Comparison of ENCODE assay signal across 9 cellular contexts in the genomic region with DNA sequence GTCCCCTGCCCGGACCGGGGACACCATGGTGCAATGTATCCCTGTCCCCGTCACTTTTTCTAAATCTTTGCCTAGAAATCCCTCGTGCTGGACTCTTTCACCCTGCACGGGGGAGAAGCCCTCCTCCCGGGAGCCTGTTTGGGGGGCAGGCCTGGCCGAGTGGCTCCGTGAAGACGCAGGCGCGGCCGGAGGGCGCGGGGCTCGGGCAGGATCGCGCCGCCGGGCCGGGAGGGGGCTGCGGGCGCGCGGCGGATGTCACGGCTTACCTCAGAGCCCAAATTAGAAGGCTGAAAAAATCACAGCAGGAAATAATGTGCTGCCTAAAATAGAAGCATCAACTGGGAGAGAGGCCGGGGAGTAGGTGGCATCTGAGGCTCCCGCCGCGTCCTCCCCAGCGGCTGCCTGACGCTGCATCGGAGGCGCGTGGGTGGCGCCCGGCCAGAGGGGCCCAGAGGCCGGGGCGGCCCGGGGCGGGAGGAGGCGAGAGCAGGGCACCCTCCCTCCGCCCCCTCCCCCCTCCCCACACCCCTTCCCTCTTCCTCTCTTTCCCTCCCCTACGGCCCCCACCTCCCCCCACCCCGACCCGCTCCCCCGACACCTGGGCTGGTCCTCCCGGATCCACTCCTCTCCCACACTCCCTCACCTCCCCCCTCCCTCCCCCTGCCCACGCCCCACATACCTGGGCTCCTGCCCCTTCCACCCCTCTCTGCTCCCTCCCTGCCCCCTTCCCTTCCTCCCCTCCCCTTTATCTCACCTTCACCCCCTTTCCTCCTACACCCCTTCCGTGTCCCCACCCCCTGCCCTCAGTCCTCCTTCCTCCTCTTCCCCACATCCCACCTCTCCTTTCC. TPM values are rescaled to one million over a fixed set of nuclear protein-coding genes. Genes with fewer than 3 reads are reported as not detected.
A peak's percentile ranks its signal among the peaks of the same experiment; 100 is the strongest.
DNase-seq lines count a peak whose midpoint lies in the region; ATAC-seq, FAIRE-seq and TF ChIP-seq lines count a peak whose summit lies in the region.
"Had no signal": no experiment of that assay in that cellular context is flagged by ENCODE, and none has a peak within 500 bp of the region (broad histone marks: within the 10 kb centered on the region; RNA-seq: fewer than 3 reads in every experiment).

No MANE protein-coding gene starts in this region.

- no peaks in the 10 kb centered on the region; the same call in 1 of the 2 replicates for H3F3A ChIP-seq in GM23338 (replicated peaks; ENCODE audit: low read depth)

- no peak for FAIRE-seq in small intestine (lab: Jason Lieb, UNC)

- WGBS in small intestine, 3 donors, result 2 to 3% (median 2%) methylated on average over 42 to 49 of the region's 50 CpGs

- no peaks in the 10 kb centered on the region for H3K79me2 ChIP-seq in GM23338 (replicated peaks; ENCODE audit: insufficient read depth)

- TF ChIP-seq CTCF in GM23338 (conservative IDR thresholded peaks at IDR 0.05; ENCODE audit: low read depth in 2 of 2) (no peak), left lung (IDR thresholded peaks at IDR 0.05) (no peak)

- DNase-seq in GM23338 (ENCODE audit: low spot score) (peak; percentile 76), SW480 (ENCODE audit: low spot score) (peak; percentile 76), left lung (peak in 1 of 2 donors; percentile 76), NCI-H510A (lab: John Stamatoyannopoulos, UW) (no peak), small intestine (no peak)
- DNase-seq in stimulated activated CD8-positive, alpha-beta memory T cell treated with anti-CD3 and anti-CD28 coated beads, Interleukin-12 subunit alpha, Interleukin-12 subunit beta, amount 100 ng/mL, for 4 hours (ENCODE audit: low read depth), result peak; percentile 20

- H3K27me3 ChIP-seq in GM23338 (ENCODE audit: insufficient read depth) (peaks cover 26% of the 10 kb centered on the region; the same call in 1 of the 2 replicates), left lung (peaks cover 0 to 34% of the 10 kb centered on the region in 2 donors), small intestine (ENCODE audit: control insufficient read depth in 2 of 2, insufficient read depth in 2 of 2, low read length in 2 of 2) (no peaks in the 10 kb centered on the region)

- no peak overlapping the region for H3K27ac ChIP-seq in GM23338 (ENCODE audit: low read depth)
- peak overlapping the region; percentile 54 for H3K27ac ChIP-seq in cingulate gyrus (ENCODE audit: low read depth, low read length)
- peak overlapping the region; percentile 34 to 45 for H3K27ac ChIP-seq in left lung
- no peak overlapping the region for H3K27ac ChIP-seq in small intestine (ENCODE audit: low read depth in 1 of 2, low read length in 1 of 2)
- H3K27ac ChIP-seq: SK-N-MC had no signal

- H3K4me1 ChIP-seq in GM23338 (ENCODE audit: insufficient read depth) (0 out of 2 replicates have a peak, but pooled peaks cover 7% of the 10 kb centered on the region), left lung (peaks cover 16 to 40% of the 10 kb centered on the region in 2 donors), small intestine (ENCODE audit: control insufficient read depth in 2 of 2, insufficient read depth in 1 of 2, low read depth in 1 of 2, low read length in 1 of 2) (peaks cover 0 to 2% of the 10 kb centered on the region in 2 donors)

- H2AFZ ChIP-seq in GM23338, result peak overlapping the region; percentile 98

- no peaks in the 10 kb centered on the region; the same call in 2 of the 3 replicates for H3K36me3 Mint-ChIP-seq in GM23338 (ENCODE audit: low read depth)

- no peak overlapping the region for H3K27ac Mint-ChIP-seq in GM23338

- H3K27me3 Mint-ChIP-seq in GM23338 (ENCODE audit: insufficient read depth, low read depth, poor library complexity), result peaks cover 11% of the 10 kb centered on the region

- H3K9me3 ChIP-seq in left lung (no peaks in the 10 kb centered on the region), small intestine (ENCODE audit: control insufficient read depth, low read depth) (no peaks in the 10 kb centered on the region)

- H3K36me3 ChIP-seq in GM23338 (ENCODE audit: insufficient read depth) (no peaks in the 10 kb centered on the region), left lung (no peaks in the 10 kb centered on the region), small intestine (ENCODE audit: control insufficient read depth in 2 of 2, insufficient read depth in 2 of 2, low read length in 2 of 2) (no peaks in the 10 kb centered on the region)

- H3K4me3 ChIP-seq in GM23338 (peak overlapping the region; percentile 93), left lung (peak overlapping the region; percentile 25 to 37), small intestine (ENCODE audit: low read depth in 1 of 2, low read length in 2 of 2) (peak overlapping the region in 1 of 2 donors; percentile 16)
- H3K4me3 ChIP-seq: SK-N-MC had no signal

- H3K4me3 Mint-ChIP-seq in GM23338, result peak overlapping the region; percentile 86

- intact Hi-C loops in left lung (cut with DNase I), result no loop called here

- H4K20me1 ChIP-seq in GM23338 (replicated peaks; ENCODE audit: insufficient read depth), result no peaks in the 10 kb centered on the region

- peak overlapping the region; percentile 96 for H3K4me2 ChIP-seq in GM23338

- no peaks in the 10 kb centered on the region for H3K9me2 ChIP-seq in GM23338 (ENCODE audit: insufficient read depth)

- peak; percentile 44 for ATAC-seq in GM23338
- peak; percentile 60 for ATAC-seq in left lung
- ATAC-seq in HG02571 (IDR thresholded peaks at IDR 0.05; ENCODE audit: unreplicated experiment), result no peak

- peaks cover 20% of the 10 kb centered on the region for H3K4me1 Mint-ChIP-seq in GM23338

- peaks cover 3% of the 10 kb centered on the region; the same call in 1 of the 3 replicates for H3K9me3 Mint-ChIP-seq in GM23338

TF ChIP-seq in GM23338, 12 proteins besides CTCF, POLR2A, EP300 and RAD21 (continues in another document):
- TF ChIP-seq JUNB (IDR thresholded peaks at IDR 0.05; ENCODE audit: unreplicated experiment) (no peak), ZNF114 (CRISPR knock-in tag; IDR thresholded peaks at IDR 0.05) (no peak), NANOG (IDR thresholded peaks at IDR 0.05; ENCODE audit: borderline replicate concordance) (no peak), STAT1 (IDR thresholded peaks at IDR 0.05; ENCODE audit: unreplicated experiment) (no peak), ZNF331 (CRISPR knock-in tag; IDR thresholded peaks at IDR 0.05; ENCODE audit: low read depth) (no peak)

RNA-seq across cellular contexts. Expression of a gene that starts 51.9 kb away (rescaled TPM):
- 19.0 and 24.3 TPM in 2 replicates for total RNA-seq in GM23338 (2014; rRNA removed; shearing (Covaris generic))
- polyA plus RNA-seq in GM23338 (2016; fragmentation: Nextera tagmentation; extraction: Ambion mirVana), result 25.2 and 29.2 TPM in 2 replicates
- total RNA-seq in left lung, result 10 to 100 TPM; 18.5 to 20.3 TPM
- polyA plus RNA-seq in small intestine, result 10 to 100 TPM; 11.6 to 14.6 (median 12.7) TPM

RNA-seq across cellular contexts. Expression of a gene that starts 52.1 kb away (rescaled TPM):
- 16.5 and 17.7 TPM in 2 replicates for total RNA-seq in GM23338 (2014; rRNA removed; shearing (Covaris generic))
- 13.5 and 13.7 TPM in 2 replicates for polyA plus RNA-seq in GM23338 (2016; fragmentation: Nextera tagmentation; extraction: Ambion mirVana)
- total RNA-seq in left lung, result 10 to 100 TPM; 30.8 to 32.2 TPM
- polyA plus RNA-seq in small intestine, result 10 to 100 TPM; 16.8 to 25.5 (median 20.7) TPM

RNA-seq across cellular contexts. Expression of a gene that starts 56.0 kb away (rescaled TPM):
- 80.5 and 83.9 TPM in 2 replicates for total RNA-seq in GM23338 (2014; rRNA removed; shearing (Covaris generic))
- polyA plus RNA-seq in GM23338 (2016; fragmentation: Nextera tagmentation; extraction: Ambion mirVana) (292 and 310 TPM in 2 replicates), small intestine (100 to 1,000 TPM; 118 to 156 (median 137) TPM)
- total RNA-seq in left lung, result 100 to 1,000 TPM in 1 of 2 donors, 10 to 100 TPM in 1; 75.2 to 110 TPM

Comparison
In these comparisons a context has a peak if more than half of its experiments do, and no peak if none do; other contexts are left out.
1. DNase-seq: peak in GM23338 (single experiment), SW480 (single experiment) and stimulated activated CD8-positive, alpha-beta memory T cell treated with anti-CD3 and anti-CD28 coated beads, Interleukin-12 subunit alpha, Interleukin-12 subunit beta, amount 100 ng/mL, for 4 hours (single experiment); none in NCI-H510A (single experiment) and small intestine (single experiment).
2. H3K27ac ChIP-seq: peak in cingulate gyrus (single experiment) and left lung (2 of 2); none in GM23338 (single experiment) and small intestine (0 of 2).